21 cellular contexts compared by ENCODE assay signal in the genomic region with DNA sequence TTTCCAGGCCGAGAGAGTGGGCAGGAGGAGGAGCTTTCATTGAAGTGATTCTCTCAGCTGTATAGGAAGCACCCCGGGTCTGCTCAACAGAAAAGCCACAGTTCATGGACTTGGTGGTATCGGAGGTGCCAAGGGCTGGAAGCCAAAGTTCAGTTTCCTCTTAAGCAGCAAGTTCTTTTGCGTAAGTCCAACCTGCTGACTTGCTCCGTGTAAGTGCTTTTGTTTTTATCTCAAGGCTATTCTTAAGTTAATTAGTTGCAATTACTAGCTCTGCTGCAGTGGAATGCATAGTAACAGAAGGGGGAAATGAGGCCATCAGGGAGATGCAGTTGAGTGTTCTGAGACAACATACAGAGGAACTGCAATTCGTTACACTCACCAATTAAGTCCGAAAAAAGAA. TPM values are rescaled to one million over a fixed set of nuclear protein-coding genes. Genes with fewer than 3 reads are reported as not detected.
A peak's percentile ranks its signal among the peaks of the same experiment; 100 is the strongest.
DNase-seq lines count a peak whose midpoint lies in the region; ATAC-seq, FAIRE-seq and TF ChIP-seq lines count a peak whose summit lies in the region.
"Had no signal": no experiment of that assay in that cellular context is flagged by ENCODE, and none has a peak within 500 bp of the region (broad histone marks: within the 10 kb centered on the region; RNA-seq: fewer than 3 reads in every experiment).

No MANE protein-coding gene starts in this region.

- H2AFZ ChIP-seq in H9 (ENCODE audit: low read length) (peak overlapping the region; percentile 68), H1 (ENCODE audit: low read length) (no peak overlapping the region)

- H3T11ph ChIP-seq in H9 (ENCODE audit: low read length) = no peak overlapping the region

- TF ChIP-seq POLR2A in H1 (IDR thresholded peaks at IDR 0.05; ENCODE audit: control extremely low read depth in 1 of 2, low read depth in 2 of 2, low read length in 2 of 2) (no peak), right lobe of liver (IDR thresholded peaks at IDR 0.05) (no peak), transverse colon (IDR thresholded peaks at IDR 0.05) (no peak)

- CTCF ChIA-PET in H1 (lab: Charles Lee; ENCODE audit: partially characterized antibody) = interaction anchor here (0.6 to 1.3 kb wide), 5 partner anchors 9 to 110 kb away, joined by 3 to 6 read pairs (median 3); no protein-coding TSS in a partner anchor

- H4K91ac ChIP-seq in H9 (ENCODE audit: insufficient read length, low read depth, low read length) (no peak overlapping the region), H1 (replicated peaks; ENCODE audit: insufficient read length, low read length) (peak overlapping the region; percentile 8)

- H3K4me3 Mint-ChIP-seq in H9 = peak overlapping the region; percentile 0 to 30; a peak in 3 of 5 replicates
- H3K4me3 Mint-ChIP-seq: T-cell had no signal

- H4K8ac ChIP-seq in H9 (replicated peaks; ENCODE audit: insufficient read length, low read depth, low read length) (no peak overlapping the region), H1 (ENCODE audit: extremely low read depth, insufficient read depth, low read length) (no peak overlapping the region)

- H2BK15ac ChIP-seq in H9 (ENCODE audit: low read depth, low read length) (no peak overlapping the region), H1 (ENCODE audit: low read length) (no peak overlapping the region)

- no CpG with 5 or more reads among the region's 7 CpGs for WGBS in H9 (ENCODE audit: extremely low coverage, insufficient read length, low lambda C conversion rate)
- 55% methylated on average over 7 of the region's 7 CpGs; no CpG with 5 or more reads in 1 of the 2 experiments for WGBS in H1 (ENCODE audit: extremely low coverage in 1 of 2, insufficient coverage in 1 of 2, insufficient read length in 1 of 2, insufficient replicate concordance in 2 of 2, low coverage in 1 of 2, low lambda C conversion rate in 2 of 2, missing lambda C conversion rate in 1 of 2), 2 experiments
- 56% methylated on average over 6 of the region's 7 CpGs for whole genome bisulfite sequencing in right lobe of liver (ENCODE audit: insufficient coverage, low coverage, low lambda C conversion rate, missing lambda C conversion rate)
- 50 to 73% methylated on average over 7 of the region's 7 CpGs for WGBS in transverse colon (ENCODE audit: low coverage in 1 of 2), 2 donors

- H2BK120ac ChIP-seq in H9 (ENCODE audit: low read depth, low read length, poor library complexity, severe bottlenecking) (no peak overlapping the region), H1 (replicated peaks; ENCODE audit: low read depth, low read length) (no peak overlapping the region)

- TF ChIP-seq EP300 in H1 (IDR thresholded peaks at IDR 0.05; ENCODE audit: borderline replicate concordance in 1 of 2, low read depth in 2 of 2, low read length in 2 of 2) (peak in 1 of 2 experiments; percentile 18; a peak in 1 of 3 replicates), transverse colon (IDR thresholded peaks at IDR 0.05; ENCODE audit: low read depth) (no peak)

- H3K9me2 ChIP-seq in DOHH2 (replicated peaks; ENCODE audit: control insufficient read depth, low read length) = no peaks in the 10 kb centered on the region

- H3K23me2 ChIP-seq in H9 (ENCODE audit: insufficient read length, low read depth, low read length, poor library complexity, severe bottlenecking) = no peaks in the 10 kb centered on the region
- H3K23me2 ChIP-seq in H1 (ENCODE audit: low read depth, low read length) = no peaks in the 10 kb centered on the region; the same call in 1 of the 2 replicates

- H3K9me3 Mint-ChIP-seq in H9 = peaks cover 17 to 19% of the 10 kb centered on the region in 2 experiments
- H3K9me3 Mint-ChIP-seq: T-cell had no signal

- H3K4me3 ChIP-seq in DOHH2 (ENCODE audit: low read length) (peak overlapping the region; percentile 63), H1 (ENCODE audit: extremely low read depth in 1 of 4, insufficient read depth in 2 of 4, low read depth in 3 of 4, low read length in 4 of 4) (no peak overlapping the region; a peak in 1 of 8 replicates), right lobe of liver (no peak overlapping the region), transverse colon (no peak overlapping the region)
- H3K4me3 ChIP-seq: coronary artery, gastrocnemius medialis, mucosa of descending colon, vagina had no signal

- H3K79me1 ChIP-seq in H9 (ENCODE audit: insufficient read depth, low read depth, low read length, poor library complexity, severe bottlenecking) (no peaks in the 10 kb centered on the region), H1 (ENCODE audit: low read depth, low read length) (no peaks in the 10 kb centered on the region)

- H4K20me1 ChIP-seq in DOHH2 (ENCODE audit: control insufficient read depth, insufficient read depth, low read depth, low read length) = no peaks in the 10 kb centered on the region
- H4K20me1 ChIP-seq in H9 (ENCODE audit: control insufficient read depth, insufficient read depth, insufficient read length) = no peaks in the 10 kb centered on the region
- H4K20me1 ChIP-seq in H1 (replicated peaks in 1 of 2; ENCODE audit: control insufficient read depth in 1 of 2, insufficient read depth in 2 of 2, low read length in 2 of 2) = no peaks in the 10 kb centered on the region

- peaks cover 16 to 19% (median 18%) of the 10 kb centered on the region in 3 experiments for H3K36me3 Mint-ChIP-seq in H9 (ENCODE audit: insufficient read depth in 1 of 3, low read depth in 3 of 3)
- H3K36me3 Mint-ChIP-seq: T-cell had no signal

- H3K27me3 Mint-ChIP-seq in H9 (ENCODE audit: low read depth) = no peaks in the 10 kb centered on the region; the same call in 1 of the 2 replicates

- peak in 3 of 4 donors; percentile 26 to 58 (median 26) for ATAC-seq in right lobe of liver
- no peak for ATAC-seq in HG02759 (IDR thresholded peaks at IDR 0.05; ENCODE audit: unreplicated experiment)
- no peak for ATAC-seq in HG03095 (IDR thresholded peaks at IDR 0.05; ENCODE audit: unreplicated experiment)
- ATAC-seq: gastrocnemius medialis, mucosa of descending colon, T-cell had no signal

- H3K4me1 ChIP-seq in DOHH2 (ENCODE audit: control insufficient read depth, low read length) (peaks cover 31% of the 10 kb centered on the region), H9 (ENCODE audit: insufficient read depth, low read length) (peaks cover 9% of the 10 kb centered on the region), H1 (replicated peaks in 1 of 4; ENCODE audit: control insufficient read depth in 3 of 4, insufficient read depth in 4 of 4, low read length in 3 of 4) (peaks cover 2 to 5% (median 3%) of the 10 kb centered on the region in 4 experiments; a peak in 6 of 7 replicates), right lobe of liver (no peaks in the 10 kb centered on the region), transverse colon (no peaks in the 10 kb centered on the region)
- H3K4me1 ChIP-seq: gastrocnemius medialis, vagina had no signal

- no peaks in the 10 kb centered on the region for H3K79me2 ChIP-seq in DOHH2 (ENCODE audit: control insufficient read depth, low read length)
- no peaks in the 10 kb centered on the region for H3K79me2 ChIP-seq in H9 (ENCODE audit: insufficient read depth, low read length)
- H3K79me2 ChIP-seq in H1 (ENCODE audit: control insufficient read depth in 1 of 2, insufficient read depth in 2 of 2, low read length in 2 of 2) = no peaks in the 10 kb centered on the region

- H3K27ac ChIP-seq in DOHH2 (ENCODE audit: low read depth, low read length) = peak overlapping the region; percentile 54
- H3K27ac ChIP-seq in H9 (ENCODE audit: insufficient read length, low read depth, low read length) = peak overlapping the region; percentile 77
- no peak overlapping the region for H3K27ac ChIP-seq in H1 (ENCODE audit: low read depth, low read length)
- H3K27ac ChIP-seq in right lobe of liver = no peak overlapping the region
- H3K27ac ChIP-seq in transverse colon = no peak overlapping the region
- H3K27ac ChIP-seq: coronary artery, gastrocnemius medialis, vagina had no signal

- H3K9ac ChIP-seq in H9 (ENCODE audit: extremely low read depth, insufficient read length, low read length) (no peak overlapping the region), H1 (replicated peaks in 1 of 4; ENCODE audit: extremely low read depth in 1 of 4, low read depth in 3 of 4, low read length in 3 of 4) (no peak overlapping the region; a peak in 1 of 7 replicates)

- TF ChIP-seq CTCF in DOHH2 (IDR thresholded peaks at IDR 0.05; ENCODE audit: low read depth, low read length, poor library complexity, severe bottlenecking) = no peak
- no peak for TF ChIP-seq CTCF in H9 (conservative IDR thresholded peaks at IDR 0.05)
- no peak for TF ChIP-seq CTCF in H1 (IDR thresholded peaks at IDR 0.05; ENCODE audit: control extremely low read depth in 1 of 3, insufficient read depth in 1 of 3, low read depth in 1 of 3, low read length in 3 of 3)
- TF ChIP-seq CTCF in right lobe of liver (IDR thresholded peaks at IDR 0.05) = no peak
- TF ChIP-seq CTCF in transverse colon (IDR thresholded peaks at IDR 0.05) = no peak

- peaks cover 9% of the 10 kb centered on the region; the same call in 1 of the 2 replicates for H3F3A ChIP-seq in DOHH2 (ENCODE audit: control insufficient read depth, insufficient read depth)

- no peak overlapping the region for H2AK5ac ChIP-seq in H9 (ENCODE audit: insufficient read length, low read length)
- no peak overlapping the region for H2AK5ac ChIP-seq in H1 (ENCODE audit: low read depth, low read length)

- H3K4ac ChIP-seq in H9 (ENCODE audit: low read depth, low read length) (no peak overlapping the region), H1 (replicated peaks; ENCODE audit: insufficient read length, low read depth, low read length) (no peak overlapping the region)

- H3K9me3 ChIP-seq in DOHH2 (ENCODE audit: control insufficient read depth, insufficient read depth, low read length) (no peaks in the 10 kb centered on the region), H9 (ENCODE audit: control insufficient read depth, low read depth, low read length) (no peaks in the 10 kb centered on the region), H1 (ENCODE audit: insufficient read depth in 2 of 2, low read depth in 1 of 2, low read length in 1 of 2) (peaks cover 0 to 4% of the 10 kb centered on the region in 2 experiments; a peak in 1 of 4 replicates), right lobe of liver (no peaks in the 10 kb centered on the region), transverse colon (no peaks in the 10 kb centered on the region)
- H3K9me3 ChIP-seq: gastrocnemius medialis, mucosa of descending colon, vagina had no signal

- H3K14ac ChIP-seq in H9 (ENCODE audit: insufficient read depth, low read length) (peak overlapping the region; percentile 80; the same call in 1 of the 2 replicates), H1 (ENCODE audit: insufficient read length) (no peak overlapping the region)

- H3K18ac ChIP-seq in H9 (ENCODE audit: insufficient read length, low read depth, low read length) (peak overlapping the region; percentile 44), H1 (ENCODE audit: extremely low read depth, low read length) (no peak overlapping the region)

- no peak for TF ChIP-seq RAD21 in H1 (IDR thresholded peaks at IDR 0.05 in 1 of 2, conservative IDR thresholded peaks at IDR 0.05 in 1 of 2; ENCODE audit: low read depth in 2 of 2, low read length in 2 of 2)

- peak; percentile 52 for DNase-seq in H9
- DNase-seq in H1 (ENCODE audit: low read depth in 1 of 2, low spot score in 2 of 2) = peak in 1 of 2 experiments; percentile 34
- DNase-seq in right lobe of liver = no peak
- DNase-seq in transverse colon = no peak
- DNase-seq in occipital lobe (lab: John Stamatoyannopoulos, UW) = no peak
- DNase-seq: activated CD4-positive, CD25-positive, alpha-beta regulatory T cell; activated naive CD4-positive, alpha-beta T cell; gastrocnemius medialis; islet precursor cell; mucosa of descending colon; NCI-H2029 treated with DMSO at 0.1 percent for 48 hours; NCI-H526; stimulated activated naive CD4-positive, alpha-beta T cell; T-cell had no signal

- H3K36me3 ChIP-seq in DOHH2 (ENCODE audit: control insufficient read depth, low read length) (no peaks in the 10 kb centered on the region), H1 (ENCODE audit: control insufficient read depth in 2 of 4, insufficient read depth in 4 of 4, low read length in 3 of 4) (no peaks in the 10 kb centered on the region), right lobe of liver (no peaks in the 10 kb centered on the region), transverse colon (no peaks in the 10 kb centered on the region)
- H3K36me3 ChIP-seq: gastrocnemius medialis, vagina had no signal

- POLR2A ChIA-PET in H1 (lab: Charles Lee; ENCODE audit: partially characterized antibody) = interaction anchor here (0.8 to 1.1 kb wide), 2 partner anchors 9 to 135 kb away, joined by 3 read pairs; no protein-coding TSS in a partner anchor

- FAIRE-seq in H1 (lab: Jason Lieb, UNC) = no peak
- FAIRE-seq: RCC 7860 had no signal

- no peak overlapping the region for H4K5ac ChIP-seq in H9 (ENCODE audit: insufficient read length, low read depth, low read length)
- no peak overlapping the region for H4K5ac ChIP-seq in H1 (ENCODE audit: insufficient read length, low read depth, low read length)

- H3K4me2 ChIP-seq in DOHH2 (ENCODE audit: low read length) (peak overlapping the region; percentile 90), H9 (ENCODE audit: insufficient read depth, insufficient read length, low read length) (peak overlapping the region; percentile 71), H1 (ENCODE audit: insufficient read depth in 1 of 2, low read depth in 2 of 2, low read length in 2 of 2) (peak overlapping the region; percentile 17 to 31; a peak in 3 of 4 replicates)

- H3K56ac ChIP-seq in H9 (ENCODE audit: insufficient read length, low read depth, low read length) (no peak overlapping the region), H1 (replicated peaks; ENCODE audit: insufficient read length, low read depth, low read length) (no peak overlapping the region)

- H2BK12ac ChIP-seq in H9 (ENCODE audit: insufficient read length, low read depth, low read length) (peak overlapping the region; percentile 64), H1 (ENCODE audit: low read depth, low read length) (peak overlapping the region; percentile 40; the same call in 1 of the 2 replicates)

- no peak overlapping the region for H3K23ac ChIP-seq in H9 (ENCODE audit: insufficient read length, low read depth, low read length)
- no peak overlapping the region for H3K23ac ChIP-seq in H1 (ENCODE audit: insufficient read length)

- H2BK5ac ChIP-seq in H9 (ENCODE audit: insufficient read length, low read length) = peak overlapping the region; percentile 72
- peak overlapping the region; percentile 38; the same call in 1 of the 2 replicates for H2BK5ac ChIP-seq in H1 (ENCODE audit: low read depth, low read length)

- in situ Hi-C loops in transverse colon (cut with MboI; ENCODE audit: low pct_ligation_motif_present in 1 of 4, low pct_unique_long_range_greater_than_20kb in 1 of 4, low sequenced_read_pairs in 3 of 4) = no loop called here

- H2BK20ac ChIP-seq in H9 (ENCODE audit: low read depth, low read length, poor library complexity, severe bottlenecking) (no peak overlapping the region), H1 (ENCODE audit: low read length) (peak overlapping the region; percentile 11; the same call in 1 of the 2 replicates)

- intact Hi-C loops in right lobe of liver (cut with DNase I) = no loop called here
- intact Hi-C loops in transverse colon (cut with DNase I; ENCODE audit: low total_unique reads) = no loop called here

- H3K27ac Mint-ChIP-seq in H9 = peak overlapping the region; percentile 8 to 91 (median 89); a peak in 6 of 7 replicates
- H3K27ac Mint-ChIP-seq: T-cell had no signal

- H3K4me1 Mint-ChIP-seq in H9 = peaks cover 16 to 19% of the 10 kb centered on the region in 2 experiments
- H3K4me1 Mint-ChIP-seq: T-cell had no signal

- H3K27me3 ChIP-seq in DOHH2 (ENCODE audit: control insufficient read depth, low read length) (no peaks in the 10 kb centered on the region), H9 (ENCODE audit: insufficient read depth, low read length) (no peaks in the 10 kb centered on the region), H1 (replicated peaks in 1 of 4; ENCODE audit: control insufficient read depth in 3 of 4, extremely low read depth in 1 of 4, insufficient read depth in 3 of 4, low read length in 3 of 4) (no peaks in the 10 kb centered on the region), right lobe of liver (no peaks in the 10 kb centered on the region), transverse colon (no peaks in the 10 kb centered on the region)
- H3K27me3 ChIP-seq: gastrocnemius medialis, vagina had no signal

RNA-seq across cellular contexts. Expression of gene SMIM36, which starts 44.6 kb away (rescaled TPM):
- not detected in 2 replicates for total RNA-seq in H9 (2021)
- not detected in 2 replicates for total RNA-seq in H1 (2021; fragmentation: NEBNext Ultra II Directional; extraction: Animal tissue kit (Norgen Biotek cat#: 25700))
- polyA plus RNA-seq in H1 (2011; rRNA removed) = not detected in 2 replicates
- polyA plus RNA-seq in H1 (2011; cell fraction: cytosol; rRNA removed) = not detected
- polyA plus RNA-seq in H1 (2011; cell fraction: nucleus; rRNA removed) = not detected
- polyA plus RNA-seq in H1 (2012, experiment 1 of 2) = not detected in 4 replicates
- polyA plus RNA-seq in H1 (2012, experiment 2 of 2) = not detected
- not detected for polyA plus RNA-seq in H1 (2013, experiment 1 of 2)
- polyA plus RNA-seq in H1 (2013, experiment 2 of 2) = not detected
- not detected in 2 replicates for polyA minus RNA-seq in H1 (2011; rRNA and poly(A)+ RNA removed)
- polyA minus RNA-seq in H1 (2011; cell fraction: cytosol; rRNA and poly(A)+ RNA removed) = not detected
- not detected for polyA minus RNA-seq in H1 (2011; cell fraction: nucleus; rRNA and poly(A)+ RNA removed)
- not detected for total RNA-seq in right lobe of liver
- not detected for total RNA-seq in transverse colon
- total RNA-seq in occipital lobe = not detected
- total RNA-seq: gastrocnemius medialis, mucosa of descending colon, omental fat pad, T-cell, vagina had no signal

RNA-seq across cellular contexts. Expression of gene MMD, which starts 45.0 kb away (rescaled TPM):
- total RNA-seq in H9 (2021) (24.0 and 24.2 TPM in 2 replicates), right lobe of liver (10 to 100 TPM in 4 of 6 experiments, 1 to 10 TPM in 2; 2.8 to 17.2 (median 12.4) TPM), transverse colon (10 to 100 TPM in 3 of 4 donors, 1 to 10 TPM in 1; 4.8 to 18.9 (median 14.3) TPM), occipital lobe (204 TPM)
- total RNA-seq in H1 (2021; fragmentation: NEBNext Ultra II Directional; extraction: Animal tissue kit (Norgen Biotek cat#: 25700)) = 34.0 and 37.8 TPM in 2 replicates
- polyA plus RNA-seq in H1 (2011; rRNA removed) = 22.1 and 28.2 TPM in 2 replicates
- 23.4 TPM for polyA plus RNA-seq in H1 (2011; cell fraction: cytosol; rRNA removed)
- polyA plus RNA-seq in H1 (2011; cell fraction: nucleus; rRNA removed) = 22.0 TPM
- 18.6 to 24.4 TPM (median 22.7 TPM) in 4 replicates for polyA plus RNA-seq in H1 (2012, experiment 1 of 2)
- polyA plus RNA-seq in H1 (2012, experiment 2 of 2) = 5.0 TPM
- polyA plus RNA-seq in H1 (2013, experiment 1 of 2) = 29.4 TPM
- polyA plus RNA-seq in H1 (2013, experiment 2 of 2) = 32.1 TPM
- 19.3 and 23.3 TPM in 2 replicates for polyA minus RNA-seq in H1 (2011; rRNA and poly(A)+ RNA removed)
- polyA minus RNA-seq in H1 (2011; cell fraction: cytosol; rRNA and poly(A)+ RNA removed) = 9.0 TPM
- 20.8 TPM for polyA minus RNA-seq in H1 (2011; cell fraction: nucleus; rRNA and poly(A)+ RNA removed)

Comparison
In these comparisons a context has a peak if more than half of its experiments do, and no peak if none do; other contexts are left out.
1. H3K27ac ChIP-seq: peak in DOHH2 (single experiment) and H9 (single experiment); none in H1 (single experiment), right lobe of liver (0 of 3) and transverse colon (0 of 4).
2. H3K4me2 ChIP-seq: peak in every context shown above with its lines; median percentile 90 in DOHH2; 71 in H9; 24 in H1.
3. ATAC-seq: peak in right lobe of liver (3 of 4); none in HG02759 (single experiment) and HG03095 (single experiment).